2 cellular contexts compared by ENCODE assay signal in genomic region chr17:78428025-78428575, GRCh38.
A peak's percentile ranks its signal among the peaks of the same experiment; 100 is the strongest.
TF ChIP-seq lines count a peak whose summit lies in the region.

No MANE protein-coding gene starts in this region.

TF ChIP-seq in HEK293, 187 proteins besides CTCF, POLR2A, EP300 and RAD21:
- TF ChIP-seq REST (tag by site-specific recombination; IDR thresholded peaks at IDR 0.05): no peak
- TF ChIP-seq ZNF610 (tag by site-specific recombination; IDR thresholded peaks at IDR 0.05; ENCODE audit: borderline replicate concordance): no peak
- TF ChIP-seq GLIS2 (tag by site-specific recombination; IDR thresholded peaks at IDR 0.05): 0 out of 2 replicates have a peak, but pooled peaks have one; percentile 15
- no peak for TF ChIP-seq ZBTB10 (tag by site-specific recombination; IDR thresholded peaks at IDR 0.05)

TF ChIP-seq in H1, 55 proteins besides CTCF, POLR2A, EP300 and RAD21 (continued from another document):
- TF ChIP-seq NRF1 (IDR thresholded peaks at IDR 0.05; ENCODE audit: low read depth, low read length) (no peak), TAF1 (IDR thresholded peaks at IDR 0.05; ENCODE audit: low read depth, low read length) (no peak), JUND (IDR thresholded peaks at IDR 0.05; ENCODE audit: low read length) (no peak), SRF (IDR thresholded peaks at IDR 0.05; ENCODE audit: low read depth, low read length) (no peak)
TF ChIP-seq in H1: peak in this region for 0.
